Comparison of ENCODE assay signal across 7 cellular contexts in the genomic region with DNA sequence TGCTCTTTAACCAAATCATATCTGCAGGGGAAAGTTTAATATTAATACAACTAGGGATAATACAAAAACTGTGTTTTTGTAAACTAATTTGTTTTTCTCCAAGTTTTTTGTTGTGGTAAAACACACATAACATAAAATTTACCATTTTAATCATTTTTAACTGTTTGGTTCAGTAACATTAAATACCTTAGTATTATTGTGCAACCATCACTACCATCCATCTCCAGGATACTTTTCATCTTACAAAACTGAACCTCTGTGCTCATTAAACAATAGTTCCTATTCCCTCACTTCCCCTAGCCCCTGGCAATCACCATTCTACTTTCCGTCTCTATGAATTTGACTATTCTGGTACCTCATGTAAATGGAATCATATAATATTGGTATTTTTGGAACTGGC. TPM values are rescaled to one million over a fixed set of nuclear protein-coding genes. Genes with fewer than 3 reads are reported as not detected.
"Had no signal": no experiment of that assay in that cellular context is flagged by ENCODE, and none has a peak within 500 bp of the region (broad histone marks: within the 10 kb centered on the region; RNA-seq: fewer than 3 reads in every experiment).

No MANE protein-coding gene starts in this region.

- H3K27ac ChIP-seq: HL-60, KMS-11 had no signal

- H3K4me2 ChIP-seq: KMS-11 had no signal

- H3K9ac ChIP-seq: KMS-11 had no signal

- FAIRE-seq: HTR-8/SVneo had no signal

- DNase-seq: KBM-7, KG1 had no signal

RNA-seq across cellular contexts. Expression of gene BEND6, which starts 15.9 kb away (rescaled TPM):
- total RNA-seq: HT-29 had no signal
- polyA plus RNA-seq: IgD-negative memory B cell had no signal
